ENCODE assay signal across 14 cellular contexts in genomic region chr9:34271618-34272017, GRCh38.
"Had no signal": no experiment of that assay in that cellular context is flagged by ENCODE, and none has a peak within 500 bp of the region (broad histone marks: within the 10 kb centered on the region; RNA-seq: fewer than 3 reads in every experiment).

No MANE protein-coding gene starts in this region.

- H3K4me3 Mint-ChIP-seq: activated CD8-positive, alpha-beta memory T cell treated with anti-CD3 and anti-CD28 coated beads, Interleukin-2, amount 10 ng/mL, durations not matched to agents 7 days and 5 days; activated naive CD4-positive, alpha-beta T cell treated with anti-CD3 and anti-CD28 coated beads for 36 hours; activated naive CD8-positive, alpha-beta T cell treated with anti-CD3 and anti-CD28 coated beads, Interleukin-2, amount 50 U/mL, for 24 hours; naive B cell; stimulated activated naive CD8-positive, alpha-beta T cell treated with anti-CD3 and anti-CD28 coated beads, Interleukin-15, Interleukin-2, amounts not matched to agents 100 ng/mL and 50 ng/mL, for 24 hours; T-cell had no signal

- H3K27ac ChIP-seq: pancreas, suprapubic skin, upper lobe of left lung had no signal

- ATAC-seq: activated CD8-positive, alpha-beta memory T cell treated with anti-CD3 and anti-CD28 coated beads, Interleukin-2, amount 10 ng/mL, durations not matched to agents 7 days and 5 days; activated naive CD8-positive, alpha-beta T cell treated with anti-CD3 and anti-CD28 coated beads, Interleukin-2, amount 50 U/mL, for 24 hours; T-cell had no signal

- H3K9me3 ChIP-seq: pancreas, suprapubic skin, upper lobe of left lung had no signal

- H3K4me3 ChIP-seq: pancreas, suprapubic skin, upper lobe of left lung had no signal

- H3K27me3 Mint-ChIP-seq: activated CD8-positive, alpha-beta memory T cell treated with anti-CD3 and anti-CD28 coated beads, Interleukin-2, amount 10 ng/mL, durations not matched to agents 7 days and 5 days; activated naive CD8-positive, alpha-beta T cell treated with anti-CD3 and anti-CD28 coated beads, Interleukin-2, amount 50 U/mL, for 24 hours; naive B cell; stimulated activated naive CD8-positive, alpha-beta T cell treated with anti-CD3 and anti-CD28 coated beads, Interleukin-15, Interleukin-2, amounts not matched to agents 100 ng/mL and 50 ng/mL, for 24 hours; T-cell had no signal

- H3K4me1 ChIP-seq: pancreas, suprapubic skin, upper lobe of left lung had no signal

- DNase-seq: activated CD4-positive, CD25-positive, alpha-beta regulatory T cell treated with anti-CD3 and anti-CD28 coated beads, Interleukin-2, amount 50 U/mL, for 72 hours; activated CD8-positive, alpha-beta memory T cell treated with anti-CD3 and anti-CD28 coated beads, Interleukin-2, amount 10 ng/mL, durations not matched to agents 7 days and 5 days; activated naive CD4-positive, alpha-beta T cell treated with anti-CD3 and anti-CD28 coated beads for 36 hours; activated naive CD8-positive, alpha-beta T cell treated with anti-CD3 and anti-CD28 coated beads, Interleukin-2, amount 50 U/mL, for 24 hours; activated T-cell treated with anti-CD3 and anti-CD28 coated beads, Interleukin-2, amount 50 U/mL, for 1 hour; aorta; naive B cell; pancreas; T-cell; T-helper 9 cell; upper lobe of left lung had no signal

- H3K27me3 ChIP-seq: pancreas, suprapubic skin, upper lobe of left lung had no signal

- H3K27ac Mint-ChIP-seq: activated CD8-positive, alpha-beta memory T cell treated with anti-CD3 and anti-CD28 coated beads, Interleukin-2, amount 10 ng/mL, durations not matched to agents 7 days and 5 days; activated naive CD4-positive, alpha-beta T cell treated with anti-CD3 and anti-CD28 coated beads for 36 hours; activated naive CD8-positive, alpha-beta T cell treated with anti-CD3 and anti-CD28 coated beads, Interleukin-2, amount 50 U/mL, for 24 hours; activated T-helper 2 cell treated with anti-CD3 and anti-CD28 coated beads, Interferon-gamma antibody, Interleukin-2, Interleukin-4, amounts not matched to agents 10 μg/mL and 5 μg/mL and 100 μg/mL, durations not matched to agents 14 hours and 24 hours and 36 hours; naive B cell; stimulated activated naive CD8-positive, alpha-beta T cell treated with anti-CD3 and anti-CD28 coated beads, Interleukin-15, Interleukin-2, amounts not matched to agents 100 ng/mL and 50 ng/mL, for 24 hours; T-cell had no signal

- H3K9me3 Mint-ChIP-seq: activated naive CD4-positive, alpha-beta T cell treated with anti-CD3 and anti-CD28 coated beads for 36 hours; activated naive CD8-positive, alpha-beta T cell treated with anti-CD3 and anti-CD28 coated beads, Interleukin-2, amount 50 U/mL, for 24 hours; activated T-helper 2 cell treated with anti-CD3 and anti-CD28 coated beads, Interferon-gamma antibody, Interleukin-2, Interleukin-4, amounts not matched to agents 10 μg/mL and 5 μg/mL and 100 μg/mL, durations not matched to agents 14 hours and 24 hours and 36 hours; naive B cell; stimulated activated naive CD8-positive, alpha-beta T cell treated with anti-CD3 and anti-CD28 coated beads, Interleukin-15, Interleukin-2, amounts not matched to agents 100 ng/mL and 50 ng/mL, for 24 hours; T-cell had no signal

- H3K36me3 ChIP-seq: pancreas, suprapubic skin, upper lobe of left lung had no signal

- H3K4me1 Mint-ChIP-seq: activated CD8-positive, alpha-beta memory T cell treated with anti-CD3 and anti-CD28 coated beads, Interleukin-2, amount 10 ng/mL, durations not matched to agents 7 days and 5 days; activated naive CD8-positive, alpha-beta T cell treated with anti-CD3 and anti-CD28 coated beads, Interleukin-2, amount 50 U/mL, for 24 hours; naive B cell; T-cell had no signal

- H3K36me3 Mint-ChIP-seq: naive B cell, T-cell had no signal
